In genomic region chrX:22634751-22635150, GRCh38 we compare ENCODE assay signal across 19 cellular contexts.
"Had no signal": no experiment of that assay in that cellular context is flagged by ENCODE, and none has a peak within 500 bp of the region (broad histone marks: within the 10 kb centered on the region; RNA-seq: fewer than 3 reads in every experiment).

No MANE protein-coding gene starts in this region.

- H3K27ac Mint-ChIP-seq: activated CD4-positive, alpha-beta memory T cell treated with anti-CD3 and anti-CD28 coated beads, Interleukin-2, amount 10 ng/mL, durations not matched to agents 7 days and 5 days; activated naive CD8-positive, alpha-beta T cell; activated T-cell treated with anti-CD3 and anti-CD28 coated beads, Interleukin-2, amount 50 U/mL, for 24 hours; endodermal cell; natural killer cell treated with Interleukin-12 subunit alpha and Interleukin-12 subunit beta and Interleukin-15 and Interleukin-18, amount 100 ng/mL, for 72 hours; progenitor cell of endocrine pancreas; stimulated activated naive CD8-positive, alpha-beta T cell treated with anti-CD3 and anti-CD28 coated beads, Interleukin-15, amount 100 ng/mL, for 72 hours; WTC11 had no signal

- H3K4me3 Mint-ChIP-seq: activated CD4-positive, alpha-beta memory T cell treated with anti-CD3 and anti-CD28 coated beads, Interleukin-2, amount 10 ng/mL, durations not matched to agents 7 days and 5 days; activated naive CD8-positive, alpha-beta T cell; activated T-cell treated with anti-CD3 and anti-CD28 coated beads, Interleukin-2, amount 50 U/mL, for 24 hours; endodermal cell; natural killer cell treated with Interleukin-12 subunit alpha and Interleukin-12 subunit beta and Interleukin-15 and Interleukin-18, amount 100 ng/mL, for 72 hours; stimulated activated naive CD8-positive, alpha-beta T cell treated with anti-CD3 and anti-CD28 coated beads, Interleukin-15, amount 100 ng/mL, for 72 hours; WTC11 had no signal

- H3K27ac ChIP-seq: dorsolateral prefrontal cortex, upper lobe of right lung had no signal

- H3K36me3 Mint-ChIP-seq: activated naive CD8-positive, alpha-beta T cell; natural killer cell treated with Interleukin-12 subunit alpha and Interleukin-12 subunit beta and Interleukin-15 and Interleukin-18, amount 100 ng/mL, for 72 hours; WTC11 had no signal

- H3K4me1 Mint-ChIP-seq: activated CD4-positive, alpha-beta memory T cell treated with anti-CD3 and anti-CD28 coated beads, Interleukin-2, amount 10 ng/mL, durations not matched to agents 7 days and 5 days; endodermal cell; stimulated activated naive CD8-positive, alpha-beta T cell treated with anti-CD3 and anti-CD28 coated beads, Interleukin-15, amount 100 ng/mL, for 72 hours; WTC11 had no signal

- DNase-seq: activated CD4-positive, alpha-beta memory T cell treated with anti-CD3 and anti-CD28 coated beads, Interleukin-2, amount 10 ng/mL, durations not matched to agents 7 days and 5 days; activated CD4-positive, alpha-beta T cell treated with anti-CD3 and anti-CD28 coated beads for 4 hours; activated effector memory CD4-positive, alpha-beta T cell treated with Interleukin-2 at 50 U/mL for 16 hours; activated T-cell treated with anti-CD3 and anti-CD28 coated beads, Interleukin-2, amount 50 U/mL, for 24 hours; dorsolateral prefrontal cortex; endodermal cell; erythroblast; hippocampal formation; kidney; left lung; mucosa of descending colon; nucleus accumbens; right cardiac atrium; stimulated activated naive CD8-positive, alpha-beta T cell treated with anti-CD3 and anti-CD28 coated beads, Interleukin-15, amount 100 ng/mL, for 72 hours; upper lobe of right lung had no signal

- H3K9me3 Mint-ChIP-seq: activated T-cell treated with anti-CD3 and anti-CD28 coated beads, Interleukin-2, amount 50 U/mL, for 24 hours; endodermal cell; WTC11 had no signal

- H3K36me3 ChIP-seq: left lung, upper lobe of right lung had no signal

- H3K4me3 ChIP-seq: dorsolateral prefrontal cortex, left lung, mucosa of descending colon, upper lobe of right lung had no signal

- H3K27me3 ChIP-seq: left lung, upper lobe of right lung had no signal

- H3K4me1 ChIP-seq: left lung, upper lobe of right lung had no signal

- ATAC-seq: left lung; mucosa of descending colon; natural killer cell treated with Interleukin-12 subunit alpha and Interleukin-12 subunit beta and Interleukin-15 and Interleukin-18, amount 100 ng/mL, for 72 hours; right cardiac atrium; stimulated activated naive CD8-positive, alpha-beta T cell treated with anti-CD3 and anti-CD28 coated beads, Interleukin-15, amount 100 ng/mL, for 72 hours; upper lobe of right lung; WTC11 had no signal

- H3K9me3 ChIP-seq: left lung, mucosa of descending colon, upper lobe of right lung had no signal

- H3K27me3 Mint-ChIP-seq: activated CD4-positive, alpha-beta memory T cell treated with anti-CD3 and anti-CD28 coated beads, Interleukin-2, amount 10 ng/mL, durations not matched to agents 7 days and 5 days; activated naive CD8-positive, alpha-beta T cell; natural killer cell treated with Interleukin-12 subunit alpha and Interleukin-12 subunit beta and Interleukin-15 and Interleukin-18, amount 100 ng/mL, for 72 hours; progenitor cell of endocrine pancreas; stimulated activated naive CD8-positive, alpha-beta T cell treated with anti-CD3 and anti-CD28 coated beads, Interleukin-15, amount 100 ng/mL, for 72 hours had no signal
